In the genomic region with DNA sequence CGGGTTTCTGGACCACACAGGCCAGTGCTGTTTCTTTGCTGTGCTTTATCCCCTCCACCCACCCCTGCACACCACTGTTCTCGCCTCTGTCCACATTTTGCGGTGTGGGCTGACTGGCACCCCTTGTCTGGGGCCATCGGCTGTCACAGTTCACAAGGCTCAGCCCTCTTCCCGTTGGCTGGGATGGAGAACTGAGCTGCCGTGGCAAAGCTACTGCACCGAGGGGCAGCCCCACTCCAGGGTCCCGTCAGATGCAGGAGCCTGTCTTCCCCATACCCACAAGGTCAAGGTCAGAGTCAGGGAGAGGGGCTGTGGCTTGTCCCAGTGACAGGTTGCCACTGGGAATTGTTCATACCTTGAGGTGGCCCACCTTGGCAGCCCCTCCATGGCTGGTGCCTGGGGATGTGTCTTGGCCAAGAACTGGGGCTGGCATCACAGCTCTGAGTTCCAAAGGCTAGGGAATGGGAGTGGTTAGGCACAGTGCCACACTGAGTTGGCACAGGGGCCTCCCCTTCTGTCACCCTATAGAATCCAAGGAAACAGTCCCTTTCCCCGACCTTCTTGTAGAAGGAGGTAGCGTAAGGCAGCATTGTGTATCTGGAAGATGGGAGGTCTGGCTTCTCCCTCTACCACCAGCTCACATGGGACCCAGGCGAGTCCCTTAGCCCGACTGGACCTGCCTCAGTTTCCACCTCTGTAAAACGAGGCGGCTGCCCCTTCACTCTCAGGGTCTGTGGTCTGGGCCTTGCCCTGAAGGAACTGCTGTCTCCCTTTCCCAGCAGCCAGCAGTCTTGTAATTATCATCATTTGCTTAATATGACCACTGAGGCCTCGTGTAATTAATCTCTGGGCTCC, we compare ENCODE assay signal across 8 cellular contexts. TPM values are rescaled to one million over a fixed set of nuclear protein-coding genes. Genes with fewer than 3 reads are reported as not detected.
A peak's percentile ranks its signal among the peaks of the same experiment; 100 is the strongest.
DNase-seq lines count a peak whose midpoint lies in the region; ATAC-seq and TF ChIP-seq lines count a peak whose summit lies in the region.

No MANE protein-coding gene starts in this region.

- in situ Hi-C loops in brain microvascular endothelial cell (cut with HindIII; ENCODE audit: low pct_ligation_motif_present, low sequenced_read_pairs): no loop called here

- ATAC-seq in stimulated activated effector memory CD8-positive, alpha-beta T cell treated with anti-CD3 and anti-CD28 coated beads, Interleukin-12 subunit alpha, Interleukin-12 subunit beta, amount 100 ng/mL, for 72 hours: no peak
- ATAC-seq in HG03521 (IDR thresholded peaks at IDR 0.05; ENCODE audit: unreplicated experiment): no peak

- no peak for DNase-seq in HFF-Myc (ENCODE audit: extremely low read depth, low read depth)
- no peak for DNase-seq in activated T-cell treated with anti-CD3 and anti-CD28 coated beads, Interleukin-2, amount 50 U/mL, for 24 hours
- no peak for DNase-seq in left ventricle myocardium inferior
- DNase-seq in stimulated activated effector memory CD8-positive, alpha-beta T cell treated with anti-CD3 and anti-CD28 coated beads, Interleukin-12 subunit alpha, Interleukin-12 subunit beta, amount 100 ng/mL, for 72 hours (ENCODE audit: low spot score in 2 of 2): no peak
- DNase-seq in NOMO-1 (lab: John Stamatoyannopoulos, UW; ENCODE audit: unreplicated experiment in 2 of 2): no peak
- no peak for DNase-seq in brain microvascular endothelial cell
- DNase-seq in stimulated activated CD4-positive, alpha-beta T cell treated with anti-CD3 and anti-CD28 coated beads, Interleukin-2, amount 100 ng/mL, for 24 hours: no peak

- H3K27me3 Mint-ChIP-seq in activated T-cell treated with anti-CD3 and anti-CD28 coated beads, Interleukin-2, amount 50 U/mL, for 24 hours: no peaks in the 10 kb centered on the region

- peaks cover 86% of the 10 kb centered on the region for H3K4me1 ChIP-seq in left ventricle myocardium inferior

- no peaks in the 10 kb centered on the region for H3K27me3 ChIP-seq in left ventricle myocardium inferior (ENCODE audit: low read depth)
- no peaks in the 10 kb centered on the region for H3K27me3 ChIP-seq in brain microvascular endothelial cell (replicated peaks)

- no peaks in the 10 kb centered on the region for H3K9me3 ChIP-seq in left ventricle myocardium inferior (replicated peaks)

- H3K36me3 ChIP-seq in left ventricle myocardium inferior: peaks cover 6% of the 10 kb centered on the region
- H3K36me3 ChIP-seq in brain microvascular endothelial cell (replicated peaks): peaks cover 11% of the 10 kb centered on the region

- TF ChIP-seq CTCF in HFF-Myc (IDR thresholded peaks at IDR 0.05; ENCODE audit: low read depth, low read length, missing control alignments): no peak
- TF ChIP-seq CTCF in left ventricle myocardium inferior (IDR thresholded peaks at IDR 0.05; ENCODE audit: borderline replicate concordance): no peak
- no peak for TF ChIP-seq CTCF in brain microvascular endothelial cell (IDR thresholded peaks at IDR 0.05; ENCODE audit: low read depth, low read length, missing control alignments)

- H3K4me1 Mint-ChIP-seq in activated T-cell treated with anti-CD3 and anti-CD28 coated beads, Interleukin-2, amount 50 U/mL, for 24 hours (ENCODE audit: low read depth): peaks cover 83% of the 10 kb centered on the region
- H3K4me1 Mint-ChIP-seq in stimulated activated effector memory CD8-positive, alpha-beta T cell treated with anti-CD3 and anti-CD28 coated beads, Interleukin-12 subunit alpha, Interleukin-12 subunit beta, amount 100 ng/mL, for 72 hours: peaks cover 91% of the 10 kb centered on the region

- intact Hi-C loops in left ventricle myocardium inferior (cut with micrococcal nuclease): no loop called here

- no peaks in the 10 kb centered on the region for H3K9me3 Mint-ChIP-seq in activated T-cell treated with anti-CD3 and anti-CD28 coated beads, Interleukin-2, amount 50 U/mL, for 24 hours
- no peaks in the 10 kb centered on the region for H3K9me3 Mint-ChIP-seq in stimulated activated effector memory CD8-positive, alpha-beta T cell treated with anti-CD3 and anti-CD28 coated beads, Interleukin-12 subunit alpha, Interleukin-12 subunit beta, amount 100 ng/mL, for 72 hours

- peak overlapping the region; percentile 95 for H3K4me3 Mint-ChIP-seq in activated T-cell treated with anti-CD3 and anti-CD28 coated beads, Interleukin-2, amount 50 U/mL, for 24 hours
- H3K4me3 Mint-ChIP-seq in stimulated activated effector memory CD8-positive, alpha-beta T cell treated with anti-CD3 and anti-CD28 coated beads, Interleukin-12 subunit alpha, Interleukin-12 subunit beta, amount 100 ng/mL, for 72 hours: peak overlapping the region; percentile 98

- peaks cover 76% of the 10 kb centered on the region for H3K36me3 Mint-ChIP-seq in activated T-cell treated with anti-CD3 and anti-CD28 coated beads, Interleukin-2, amount 50 U/mL, for 24 hours (ENCODE audit: low read depth)
- H3K36me3 Mint-ChIP-seq in stimulated activated effector memory CD8-positive, alpha-beta T cell treated with anti-CD3 and anti-CD28 coated beads, Interleukin-12 subunit alpha, Interleukin-12 subunit beta, amount 100 ng/mL, for 72 hours: peaks cover 91% of the 10 kb centered on the region

- H3K4me3 ChIP-seq in HFF-Myc (replicated peaks; ENCODE audit: low read depth, low read length) (peak overlapping the region; percentile 8; the same call in 1 of the 2 replicates), left ventricle myocardium inferior (peak overlapping the region; percentile 98), brain microvascular endothelial cell (ENCODE audit: low read depth, low read length) (no peak overlapping the region)

- H3K27ac ChIP-seq in left ventricle myocardium inferior (replicated peaks): peak overlapping the region; percentile 94
- no peak overlapping the region for H3K27ac ChIP-seq in brain microvascular endothelial cell

- peak overlapping the region; percentile 99 for H3K27ac Mint-ChIP-seq in activated T-cell treated with anti-CD3 and anti-CD28 coated beads, Interleukin-2, amount 50 U/mL, for 24 hours
- H3K27ac Mint-ChIP-seq in stimulated activated effector memory CD8-positive, alpha-beta T cell treated with anti-CD3 and anti-CD28 coated beads, Interleukin-12 subunit alpha, Interleukin-12 subunit beta, amount 100 ng/mL, for 72 hours: peak overlapping the region; percentile 98

RNA-seq across cellular contexts. Expression of a gene that starts 3.4 kb away (rescaled TPM):
- 53.8 TPM for total RNA-seq in left ventricle myocardium inferior

RNA-seq across cellular contexts. Expression of a gene that starts 19.5 kb away (rescaled TPM):
- 11.8 TPM for total RNA-seq in left ventricle myocardium inferior

RNA-seq across cellular contexts. Expression of a gene that starts 33.7 kb away (rescaled TPM):
- total RNA-seq in left ventricle myocardium inferior: 14.9 TPM
